Comparison of ENCODE assay signal across 12 cellular contexts in genomic region chr11:2214527-2215229, GRCh38. TPM values are rescaled to one million over a fixed set of nuclear protein-coding genes. Genes with fewer than 3 reads are reported as not detected.
DNase-seq lines count a peak whose midpoint lies in the region; ATAC-seq and TF ChIP-seq lines count a peak whose summit lies in the region.
"Had no signal": no experiment of that assay in that cellular context is flagged by ENCODE, and none has a peak within 500 bp of the region (broad histone marks: within the 10 kb centered on the region; RNA-seq: fewer than 3 reads in every experiment).

No MANE protein-coding gene starts in this region.

- DNase-seq in activated CD4-positive, alpha-beta T cell treated with anti-CD3 and anti-CD28 coated beads for 36 hours = no peak
- no peak for DNase-seq in activated CD4-positive, alpha-beta T cell treated with anti-CD3 and anti-CD28 coated beads, Interleukin-2, amount 50 U/mL, for 4 hours
- DNase-seq in GM03348 (ENCODE audit: low spot score) (peak; percentile 10), ecto neural progenitor cell (ENCODE audit: low spot score) (peak; percentile 54), osteocyte (ENCODE audit: extremely low spot score, unreplicated experiment) (peak; percentile 78)
- no peak for DNase-seq in activated T-helper 2 cell treated with anti-CD3 and anti-CD28 coated beads, Interferon-gamma antibody, Interleukin-2, Interleukin-4, amounts not matched to agents 10 μg/mL and 5 μg/mL and 100 μg/mL, durations not matched to agents 14 hours and 24 hours and 36 hours (ENCODE audit: low spot score)
- DNase-seq: caudate nucleus, HFFc6, T-helper 9 cell had no signal

- intact Hi-C loops in activated CD4-positive, alpha-beta T cell treated with anti-CD3 and anti-CD28 coated beads for 36 hours (cut with DNase I, micrococcal nuclease) = no loop called here
- intact Hi-C loops in activated T-helper 2 cell treated with anti-CD3 and anti-CD28 coated beads, Interferon-gamma antibody, Interleukin-2, Interleukin-4, amounts not matched to agents 10 μg/mL and 5 μg/mL and 100 μg/mL, durations not matched to agents 14 hours and 24 hours and 36 hours (cut with micrococcal nuclease) = no loop called here

- peaks cover 11% of the 10 kb centered on the region for H3K4me1 Mint-ChIP-seq in activated CD4-positive, alpha-beta T cell treated with anti-CD3 and anti-CD28 coated beads for 36 hours
- peaks cover 14% of the 10 kb centered on the region for H3K4me1 Mint-ChIP-seq in osteocyte (ENCODE audit: unreplicated experiment)
- H3K4me1 Mint-ChIP-seq in activated T-helper 2 cell treated with anti-CD3 and anti-CD28 coated beads, Interferon-gamma antibody, Interleukin-2, Interleukin-4, amounts not matched to agents 10 μg/mL and 5 μg/mL and 100 μg/mL, durations not matched to agents 14 hours and 24 hours and 36 hours (ENCODE audit: low read depth) = peaks cover 3% of the 10 kb centered on the region

- no peaks in the 10 kb centered on the region for H3K9me3 Mint-ChIP-seq in activated CD4-positive, alpha-beta T cell treated with anti-CD3 and anti-CD28 coated beads for 36 hours (ENCODE audit: low read depth)
- no peaks in the 10 kb centered on the region for H3K9me3 Mint-ChIP-seq in osteocyte (ENCODE audit: unreplicated experiment)
- H3K9me3 Mint-ChIP-seq in activated T-helper 2 cell treated with anti-CD3 and anti-CD28 coated beads, Interferon-gamma antibody, Interleukin-2, Interleukin-4, amounts not matched to agents 10 μg/mL and 5 μg/mL and 100 μg/mL, durations not matched to agents 14 hours and 24 hours and 36 hours = no peaks in the 10 kb centered on the region
- H3K9me3 Mint-ChIP-seq: HFFc6 had no signal

- peak overlapping the region; percentile 20 for H3K27ac Mint-ChIP-seq in activated CD4-positive, alpha-beta T cell treated with anti-CD3 and anti-CD28 coated beads for 36 hours
- H3K27ac Mint-ChIP-seq in osteocyte (ENCODE audit: unreplicated experiment) = no peak overlapping the region
- H3K27ac Mint-ChIP-seq in activated T-helper 2 cell treated with anti-CD3 and anti-CD28 coated beads, Interferon-gamma antibody, Interleukin-2, Interleukin-4, amounts not matched to agents 10 μg/mL and 5 μg/mL and 100 μg/mL, durations not matched to agents 14 hours and 24 hours and 36 hours = no peak overlapping the region
- H3K27ac Mint-ChIP-seq: HFFc6 had no signal

- no peaks in the 10 kb centered on the region for H3K27me3 Mint-ChIP-seq in activated CD4-positive, alpha-beta T cell treated with anti-CD3 and anti-CD28 coated beads for 36 hours
- H3K27me3 Mint-ChIP-seq in osteocyte (ENCODE audit: unreplicated experiment) = peaks cover 44% of the 10 kb centered on the region
- H3K27me3 Mint-ChIP-seq in activated T-helper 2 cell treated with anti-CD3 and anti-CD28 coated beads, Interferon-gamma antibody, Interleukin-2, Interleukin-4, amounts not matched to agents 10 μg/mL and 5 μg/mL and 100 μg/mL, durations not matched to agents 14 hours and 24 hours and 36 hours (ENCODE audit: low read depth) = no peaks in the 10 kb centered on the region

- ATAC-seq in activated CD4-positive, alpha-beta T cell treated with anti-CD3 and anti-CD28 coated beads for 36 hours = no peak
- ATAC-seq in HG03457 (IDR thresholded peaks at IDR 0.05; ENCODE audit: unreplicated experiment) = no peak
- ATAC-seq in HG03095 (IDR thresholded peaks at IDR 0.05; ENCODE audit: unreplicated experiment) = no peak
- ATAC-seq: Panc1 had no signal

- no peak for TF ChIP-seq CTCF in osteocyte (IDR thresholded peaks at IDR 0.05)

- CTCF ChIA-PET in activated CD4-positive, alpha-beta T cell treated with anti-CD3 and anti-CD28 coated beads for 36 hours (lab: Charles Lee) = interaction anchor here (1.2 kb wide), 1 partner anchor 90 kb away, joined by 3 read pairs; no protein-coding TSS in a partner anchor

- no peaks in the 10 kb centered on the region for H3K36me3 Mint-ChIP-seq in activated CD4-positive, alpha-beta T cell treated with anti-CD3 and anti-CD28 coated beads for 36 hours (ENCODE audit: low read depth)
- no peaks in the 10 kb centered on the region for H3K36me3 Mint-ChIP-seq in osteocyte (ENCODE audit: unreplicated experiment)
- H3K36me3 Mint-ChIP-seq in activated T-helper 2 cell treated with anti-CD3 and anti-CD28 coated beads, Interferon-gamma antibody, Interleukin-2, Interleukin-4, amounts not matched to agents 10 μg/mL and 5 μg/mL and 100 μg/mL, durations not matched to agents 14 hours and 24 hours and 36 hours (ENCODE audit: low read depth) = no peaks in the 10 kb centered on the region

- H3K4me3 Mint-ChIP-seq in activated CD4-positive, alpha-beta T cell treated with anti-CD3 and anti-CD28 coated beads for 36 hours = no peak overlapping the region
- no peak overlapping the region for H3K4me3 Mint-ChIP-seq in osteocyte (ENCODE audit: unreplicated experiment)
- no peak overlapping the region for H3K4me3 Mint-ChIP-seq in activated T-helper 2 cell treated with anti-CD3 and anti-CD28 coated beads, Interferon-gamma antibody, Interleukin-2, Interleukin-4, amounts not matched to agents 10 μg/mL and 5 μg/mL and 100 μg/mL, durations not matched to agents 14 hours and 24 hours and 36 hours (ENCODE audit: low read depth)
- H3K4me3 Mint-ChIP-seq: HFFc6 had no signal

- POLR2A ChIA-PET in activated CD4-positive, alpha-beta T cell treated with anti-CD3 and anti-CD28 coated beads for 36 hours (lab: Charles Lee) = no interaction called here

RNA-seq across cellular contexts. Expression of gene TH, which starts 43.1 kb away (rescaled TPM):
- total RNA-seq in activated CD4-positive, alpha-beta T cell treated with anti-CD3 and anti-CD28 coated beads for 36 hours = not detected
- 0.75 and 0.89 TPM in 2 replicates for total RNA-seq in osteocyte
- total RNA-seq in activated T-helper 2 cell treated with anti-CD3 and anti-CD28 coated beads, Interferon-gamma antibody, Interleukin-2, Interleukin-4, amounts not matched to agents 10 μg/mL and 5 μg/mL and 100 μg/mL, durations not matched to agents 14 hours and 24 hours and 36 hours = not detected in 2 replicates
- total RNA-seq: HFFc6 had no signal

RNA-seq across cellular contexts. Expression of gene INS, which starts 53.7 kb away (rescaled TPM):
- not detected for total RNA-seq in activated CD4-positive, alpha-beta T cell treated with anti-CD3 and anti-CD28 coated beads for 36 hours
- not detected in 2 replicates for total RNA-seq in osteocyte
- total RNA-seq in activated T-helper 2 cell treated with anti-CD3 and anti-CD28 coated beads, Interferon-gamma antibody, Interleukin-2, Interleukin-4, amounts not matched to agents 10 μg/mL and 5 μg/mL and 100 μg/mL, durations not matched to agents 14 hours and 24 hours and 36 hours = not detected in 2 replicates
- total RNA-seq: HFFc6 had no signal

RNA-seq across cellular contexts. Expression of gene ASCL2, which starts 55.7 kb away (rescaled TPM):
- 1 to 10 TPM; 2.0 to 2.7 TPM for total RNA-seq in activated CD4-positive, alpha-beta T cell treated with anti-CD3 and anti-CD28 coated beads for 36 hours
- total RNA-seq in osteocyte = not detected in 2 replicates
- total RNA-seq in activated T-helper 2 cell treated with anti-CD3 and anti-CD28 coated beads, Interferon-gamma antibody, Interleukin-2, Interleukin-4, amounts not matched to agents 10 μg/mL and 5 μg/mL and 100 μg/mL, durations not matched to agents 14 hours and 24 hours and 36 hours = 0.23 and 0.25 TPM in 2 replicates
- total RNA-seq: HFFc6 had no signal

Comparison
In these comparisons a context has a peak if more than half of its experiments do, and no peak if none do; other contexts are left out.
1. DNase-seq: peak in GM03348 (single experiment), ecto neural progenitor cell (single experiment) and osteocyte (single experiment); none in activated CD4-positive, alpha-beta T cell treated with anti-CD3 and anti-CD28 coated beads for 36 hours (single experiment), activated CD4-positive, alpha-beta T cell treated with anti-CD3 and anti-CD28 coated beads, Interleukin-2, amount 50 U/mL, for 4 hours (0 of 2) and activated T-helper 2 cell treated with anti-CD3 and anti-CD28 coated beads, Interferon-gamma antibody, Interleukin-2, Interleukin-4, amounts not matched to agents 10 μg/mL and 5 μg/mL and 100 μg/mL, durations not matched to agents 14 hours and 24 hours and 36 hours (single experiment).